In genomic region chr7:107233174-107233573, GRCh38 we compare ENCODE assay signal across 16 cellular contexts.
A peak's percentile ranks its signal among the peaks of the same experiment; 100 is the strongest.
DNase-seq lines count a peak whose midpoint lies in the region; ATAC-seq and TF ChIP-seq lines count a peak whose summit lies in the region.
"Had no signal": no experiment of that assay in that cellular context is flagged by ENCODE, and none has a peak within 500 bp of the region (broad histone marks: within the 10 kb centered on the region; RNA-seq: fewer than 3 reads in every experiment).

No MANE protein-coding gene starts in this region.

- H3K4me3 ChIP-seq in LNCaP clone FGC (ENCODE audit: low read depth, low read length) (no peak overlapping the region), dorsolateral prefrontal cortex (peak overlapping the region in 2 of 59 donors; percentile 3 to 21), psoas muscle (no peak overlapping the region), WERI-Rb-1 (ENCODE audit: low read depth, low read length) (no peak overlapping the region)
- H3K4me3 ChIP-seq: GM23248, upper lobe of right lung had no signal

- intact Hi-C loops in dorsolateral prefrontal cortex (cut with DNase I) (no loop called here), psoas muscle (cut with DNase I) (loop anchor here in 1 of 2 donors (10.0 kb wide), 1 partner anchor 142 kb away; no protein-coding TSS in a partner anchor)

- 61 to 80% (median 68%) methylated on average over 4 of the region's 4 CpGs for WGBS in psoas muscle, 3 donors

- ATAC-seq in psoas muscle, result peak in 3 of 4 donors; percentile 41 to 53 (median 46)
- ATAC-seq: activated CD4-positive, CD25-positive, alpha-beta regulatory T cell treated with anti-CD3 and anti-CD28 coated beads, Interleukin-2, amount 50 U/mL, for 24 hours; T-cell; upper lobe of right lung had no signal

- H3K36me3 ChIP-seq in psoas muscle (ENCODE audit: insufficient read depth in 1 of 2, low read depth in 1 of 2) (peaks cover 0 to 11% of the 10 kb centered on the region in 2 donors), WERI-Rb-1 (no peaks in the 10 kb centered on the region)
- H3K36me3 ChIP-seq: upper lobe of right lung had no signal

- DNase-seq in NCI-H82 (lab: John Stamatoyannopoulos, UW) (peak; percentile 11), NCI-H82 treated with DMSO at 0.1 percent for 48 hours (lab: John Stamatoyannopoulos, UW; ENCODE audit: unreplicated experiment) (no peak), LNCaP clone FGC (ENCODE audit: low read depth) (no peak), dorsolateral prefrontal cortex (peak in 1 of 10 donors; percentile 74), psoas muscle (no peak), NCI-H226 (no peak), activated gamma-delta T cell (lab: John Stamatoyannopoulos, UW) (no peak), WERI-Rb-1 (no peak)
- DNase-seq: CD8-positive, alpha-beta memory T cell; GM23248; left colon; NCI-H1048; OCI-M1; T-cell; upper lobe of right lung had no signal

- H3K27ac ChIP-seq in dorsolateral prefrontal cortex, result peak overlapping the region in 48 of 59 donors; percentile 1 to 88 (median 56)
- H3K27ac ChIP-seq in psoas muscle, result no peak overlapping the region
- H3K27ac ChIP-seq in WERI-Rb-1, result no peak overlapping the region
- H3K27ac ChIP-seq: GM23248, upper lobe of right lung had no signal

- TF ChIP-seq CTCF in LNCaP clone FGC (IDR thresholded peaks at IDR 0.05; ENCODE audit: control insufficient read depth, extremely low read depth, insufficient read depth) (peak; percentile 45), dorsolateral prefrontal cortex (IDR thresholded peaks at IDR 0.05 in 54 of 56, conservative IDR thresholded peaks at IDR 0.05 in 2 of 56; ENCODE audit: low read depth in 1 of 56, partially characterized antibody in 56 of 56) (peak in 9 of 56 donors; percentile 8 to 33 (median 24)), psoas muscle (IDR thresholded peaks at IDR 0.05) (no peak), WERI-Rb-1 (IDR thresholded peaks at IDR 0.05; ENCODE audit: low read depth, low read length) (no peak)

- peaks cover 10% of the 10 kb centered on the region for H3K4me1 ChIP-seq in psoas muscle
- H3K4me1 ChIP-seq: upper lobe of right lung had no signal

- no peaks in the 10 kb centered on the region for H3K9me3 ChIP-seq in psoas muscle
- no peaks in the 10 kb centered on the region for H3K9me3 ChIP-seq in WERI-Rb-1 (ENCODE audit: severe bottlenecking)
- H3K9me3 ChIP-seq: upper lobe of right lung had no signal

- H3K27me3 ChIP-seq in dorsolateral prefrontal cortex (no peaks in the 10 kb centered on the region), psoas muscle (ENCODE audit: insufficient read depth in 3 of 3, low read length in 2 of 3) (no peaks in the 10 kb centered on the region), WERI-Rb-1 (ENCODE audit: insufficient read depth, low read depth, severe bottlenecking) (no peaks in the 10 kb centered on the region)
- H3K27me3 ChIP-seq: upper lobe of right lung had no signal

Comparison
In these comparisons a context has a peak if more than half of its experiments do, and no peak if none do; other contexts are left out.
1. H3K27ac ChIP-seq: peak in dorsolateral prefrontal cortex (48 of 59); none in psoas muscle (single experiment) and WERI-Rb-1 (single experiment).